15 cellular contexts compared by ENCODE assay signal in the genomic region with DNA sequence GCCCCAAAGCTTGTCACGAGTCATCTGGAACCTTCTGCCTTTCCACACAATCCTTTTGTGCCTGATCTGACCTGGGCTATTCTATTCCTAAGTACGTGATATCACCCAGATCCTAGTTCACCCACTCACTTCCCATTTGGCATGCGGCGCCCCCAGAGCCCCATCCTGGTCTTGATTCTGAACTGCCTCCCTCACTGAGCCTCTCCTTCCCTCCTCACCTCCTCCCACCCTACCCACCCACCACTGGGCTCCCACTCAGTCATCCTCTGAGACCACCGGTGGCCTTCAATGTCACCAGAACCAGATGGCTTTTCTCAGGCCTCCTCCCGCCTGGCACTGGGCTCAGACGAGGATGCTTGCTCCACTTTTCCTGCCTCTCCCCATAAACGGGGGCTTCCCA.
"Had no signal": no experiment of that assay in that cellular context is flagged by ENCODE, and none has a peak within 500 bp of the region (broad histone marks: within the 10 kb centered on the region; RNA-seq: fewer than 3 reads in every experiment).

No MANE protein-coding gene starts in this region.

- H3K27me3 Mint-ChIP-seq: activated CD8-positive, alpha-beta memory T cell treated with anti-CD3 and anti-CD28 coated beads, Interleukin-2, amount 10 ng/mL, durations not matched to agents 7 days and 5 days; activated naive CD8-positive, alpha-beta T cell treated with anti-CD3 and anti-CD28 coated beads, Interleukin-2, amount 50 U/mL, for 24 hours; brain; naive thymus-derived CD4-positive, alpha-beta T cell had no signal

- H3K4me1 Mint-ChIP-seq: brain had no signal

- H3K9me3 Mint-ChIP-seq: activated naive CD8-positive, alpha-beta T cell treated with anti-CD3 and anti-CD28 coated beads, Interleukin-2, amount 50 U/mL, for 24 hours; brain; immature natural killer cell; naive thymus-derived CD4-positive, alpha-beta T cell had no signal

- H3K4me3 Mint-ChIP-seq: activated CD8-positive, alpha-beta memory T cell treated with anti-CD3 and anti-CD28 coated beads, Interleukin-2, amount 10 ng/mL, durations not matched to agents 7 days and 5 days; activated naive CD8-positive, alpha-beta T cell treated with anti-CD3 and anti-CD28 coated beads, Interleukin-2, amount 50 U/mL, for 24 hours; brain; immature natural killer cell; naive thymus-derived CD4-positive, alpha-beta T cell had no signal

- H3K27ac Mint-ChIP-seq: activated CD8-positive, alpha-beta memory T cell treated with anti-CD3 and anti-CD28 coated beads, Interleukin-2, amount 10 ng/mL, durations not matched to agents 7 days and 5 days had no signal

- DNase-seq: activated CD4-positive, alpha-beta T cell treated with anti-CD3 and anti-CD28 coated beads, Interleukin-2, amount 50 U/mL, for 48 hours; activated CD8-positive, alpha-beta memory T cell treated with anti-CD3 and anti-CD28 coated beads, Interleukin-2, amount 10 ng/mL, durations not matched to agents 7 days and 5 days; activated naive CD4-positive, alpha-beta T cell; activated naive CD8-positive, alpha-beta T cell treated with anti-CD3 and anti-CD28 coated beads, Interleukin-2, amount 50 U/mL, for 24 hours; anterior cingulate cortex; gastrocnemius medialis; heart left ventricle; immature natural killer cell; kidney glomerular epithelial cell; left ventricle myocardium superior; mesenchymal stem cell; naive thymus-derived CD4-positive, alpha-beta T cell; nucleus accumbens; SJCRH30 had no signal
